23 cellular contexts compared by ENCODE assay signal in the genomic region with DNA sequence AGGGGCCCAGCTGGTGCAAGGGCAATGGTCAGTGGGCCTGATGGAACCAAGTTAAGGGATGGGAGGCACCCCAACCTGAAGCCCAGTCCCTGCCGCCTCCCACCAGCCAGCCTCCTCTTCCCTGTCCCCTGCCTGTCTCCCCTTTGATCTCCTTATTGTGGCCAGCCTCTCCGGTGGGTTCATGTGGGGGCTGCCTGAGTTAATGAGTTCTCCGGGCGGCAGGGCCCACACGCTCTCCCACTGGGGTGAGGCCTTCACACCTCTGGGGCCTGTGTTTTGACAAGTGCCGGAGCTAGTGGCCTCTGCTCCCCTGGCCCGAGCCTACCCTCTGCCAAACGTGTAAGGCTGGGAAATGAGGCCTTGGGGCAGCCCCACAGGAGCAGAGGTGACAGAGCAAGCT. TPM values are rescaled to one million over a fixed set of nuclear protein-coding genes. Genes with fewer than 3 reads are reported as not detected.
A peak's percentile ranks its signal among the peaks of the same experiment; 100 is the strongest.
DNase-seq lines count a peak whose midpoint lies in the region; ATAC-seq, FAIRE-seq and TF ChIP-seq lines count a peak whose summit lies in the region.
"Had no signal": no experiment of that assay in that cellular context is flagged by ENCODE, and none has a peak within 500 bp of the region (broad histone marks: within the 10 kb centered on the region; RNA-seq: fewer than 3 reads in every experiment).

No MANE protein-coding gene starts in this region.

- peak overlapping the region; percentile 63 for H3K27ac ChIP-seq in C4-2B
- H3K27ac ChIP-seq in K562 (ENCODE audit: extremely low read depth, low read depth, low read length): no peak overlapping the region
- no peak overlapping the region for H3K27ac ChIP-seq in mesendoderm (ENCODE audit: low read depth, low read length)
- H3K27ac ChIP-seq: BLaER1 had no signal

- H2BK120ac ChIP-seq in mesendoderm (ENCODE audit: low read depth, low read length): no peak overlapping the region

- POLR2A ChIA-PET in K562 (lab: Yijun Ruan, JAX): interaction anchor here (0.6 to 1.0 kb wide), 3 partner anchors 23 to 1144 kb away, joined by 3 to 5 read pairs (median 3); no protein-coding TSS in a partner anchor

- no peak overlapping the region for H3K23ac ChIP-seq in mesendoderm (ENCODE audit: low read length)

- ATAC-seq in K562 (no peak), omental fat pad (ENCODE audit: low FRiP score) (no peak), GM21786 (IDR thresholded peaks at IDR 0.05; ENCODE audit: unreplicated experiment) (no peak)
- ATAC-seq: PC-3 had no signal

- H3K4me3 ChIP-seq in K562 (no peak overlapping the region), mesendoderm (ENCODE audit: low read length) (no peak overlapping the region)
- H3K4me3 ChIP-seq: BLaER1, MG63 had no signal

- no peaks in the 10 kb centered on the region for H3K9me1 ChIP-seq in K562 (ENCODE audit: control insufficient read depth, insufficient read depth, low read length)

- H2BK15ac ChIP-seq in mesendoderm (replicated peaks; ENCODE audit: low read depth): no peak overlapping the region

- DNase-seq in K562 (ENCODE audit: extremely low read depth in 1 of 4, low spot score in 3 of 4) (no peak), mesendoderm (no peak), omental fat pad (ENCODE audit: low spot score) (no peak)
- DNase-seq: CD4-positive, alpha-beta T cell; H7; KG1; MG63; NCI-H1105 treated with DMSO at 0.1 percent for 48 hours; NCI-H146; NCI-H2029; NCI-H446; NCI-H524 treated with DMSO at 0.1 percent for 48 hours; NCI-H82; NK-92 treated with Interleukin-12 subunit alpha and Interleukin-12 subunit beta, amount 100 ng/mL, for 24 hours; PC-3; SK-N-SH had no signal

- H3K36me3 ChIP-seq in K562 (ENCODE audit: control insufficient read depth, insufficient read depth, low read length) (no peaks in the 10 kb centered on the region), mesendoderm (ENCODE audit: control insufficient read depth, insufficient read depth, low read length) (no peaks in the 10 kb centered on the region)
- H3K36me3 ChIP-seq: BLaER1, MG63 had no signal

- H3K18ac ChIP-seq in mesendoderm (ENCODE audit: low read length): no peak overlapping the region

- no peak for TF ChIP-seq CTCF in C4-2B (conservative IDR thresholded peaks at IDR 0.05)
- no peak for TF ChIP-seq CTCF in K562 (IDR thresholded peaks at IDR 0.05 in 2 of 3, conservative IDR thresholded peaks at IDR 0.05 in 1 of 3; ENCODE audit: insufficient read depth in 2 of 3, low read depth in 1 of 3, low read length in 3 of 3)
- TF ChIP-seq CTCF in omental fat pad (IDR thresholded peaks at IDR 0.05): no peak

- no peak for TF ChIP-seq POLR2A in K562 (conservative IDR thresholded peaks at IDR 0.05)

- intact Hi-C loops in K562 (cut with micrococcal nuclease): no loop called here

- H3K27me3 ChIP-seq in K562 (ENCODE audit: control insufficient read depth in 2 of 2, insufficient read depth in 2 of 2, low read length in 2 of 2): no peaks in the 10 kb centered on the region
- H3K27me3 ChIP-seq in mesendoderm (ENCODE audit: insufficient read depth, low read length, poor library complexity): no peaks in the 10 kb centered on the region
- H3K27me3 ChIP-seq: BLaER1, MG63 had no signal

- H3K56ac ChIP-seq in mesendoderm (ENCODE audit: low read length): peak overlapping the region; percentile 79

- H2BK5ac ChIP-seq in mesendoderm (ENCODE audit: low read length): peak overlapping the region; percentile 86

- H3K79me1 ChIP-seq in mesendoderm (ENCODE audit: low read length): no peaks in the 10 kb centered on the region

- H3K4me2 ChIP-seq in K562 (ENCODE audit: insufficient read depth, low read length) (no peak overlapping the region), mesendoderm (ENCODE audit: low read length) (no peak overlapping the region)
- H3K4me2 ChIP-seq: BLaER1, SK-N-SH had no signal

- no peak for TF ChIP-seq RAD21 in K562 (CRISPR knock-in tag; conservative IDR thresholded peaks at IDR 0.05 in 1 of 2, IDR thresholded peaks at IDR 0.05 in 1 of 2)

- no peak overlapping the region for H3K9ac ChIP-seq in K562 (ENCODE audit: insufficient read depth in 1 of 2, low read depth in 2 of 2, low read length in 2 of 2)
- peak overlapping the region; percentile 37 for H3K9ac ChIP-seq in mesendoderm (ENCODE audit: low read length)
- H3K9ac ChIP-seq: BLaER1, SK-N-SH had no signal

- H3K4me1 ChIP-seq in K562 (replicated peaks in 1 of 2; ENCODE audit: control insufficient read depth in 2 of 2, insufficient read depth in 2 of 2, low read length in 2 of 2) (peaks cover 13 to 26% of the 10 kb centered on the region in 2 experiments), mesendoderm (ENCODE audit: control insufficient read depth, low read depth, low read length) (peaks cover 14% of the 10 kb centered on the region)

- H2AFZ ChIP-seq in K562 (ENCODE audit: low read depth, low read length): 0 out of 2 replicates have a peak overlapping the region, but pooled peaks have one; percentile 8

- no peak overlapping the region for H4K5ac ChIP-seq in mesendoderm (ENCODE audit: low read length)

- no peaks in the 10 kb centered on the region for H3K79me2 ChIP-seq in K562 (ENCODE audit: control insufficient read depth, insufficient read depth, low read length)
- no peaks in the 10 kb centered on the region for H3K79me2 ChIP-seq in mesendoderm (ENCODE audit: control insufficient read depth, insufficient read depth, low read length)

- 82% methylated on average over 5 of the region's 8 CpGs for WGBS in K562 (ENCODE audit: insufficient coverage, low coverage, missing lambda C conversion rate)
- WGBS in mesendoderm (ENCODE audit: extremely low coverage, insufficient coverage, low lambda C conversion rate): no CpG with 5 or more reads among the region's 8 CpGs

- no peak overlapping the region for H2AK5ac ChIP-seq in mesendoderm (ENCODE audit: low read length)

- no peak for FAIRE-seq in K562 (lab: Jason Lieb, UNC)
- FAIRE-seq: A204.1, D721Med, GM19239, HTR-8/SVneo had no signal

- no TSS peak for BruUV-seq in K562 (replicated peaks; lab: Mats Ljungman, UMichigan)

- in situ Hi-C loops in K562 (cut with MboI): loop anchor here (5.0 to 10.0 kb wide), 2 partner anchors 119 to 337 kb away; no protein-coding TSS in a partner anchor

- no peak overlapping the region for H3K4ac ChIP-seq in mesendoderm (ENCODE audit: low read depth, low read length)

- no peaks in the 10 kb centered on the region; the same call in 1 of the 2 replicates for H4K20me1 ChIP-seq in K562 (replicated peaks; ENCODE audit: control insufficient read depth, insufficient read depth, low read length)
- H4K20me1 ChIP-seq: BLaER1 had no signal

- CTCF ChIA-PET in K562 (lab: Yijun Ruan, JAX; ENCODE audit: low intra/inter-chr PET ratio): no interaction called here

- TF ChIP-seq EP300 in K562 (IDR thresholded peaks at IDR 0.05; ENCODE audit: low read length): no peak

- H4K8ac ChIP-seq in mesendoderm (ENCODE audit: low read depth, low read length): no peak overlapping the region

- H3K9me3 ChIP-seq in K562 (replicated peaks; ENCODE audit: control insufficient read depth, insufficient read depth, low read depth, low read length): no peaks in the 10 kb centered on the region
- H3K9me3 ChIP-seq: BLaER1, MG63, SK-N-SH had no signal

RNA-seq across cellular contexts. Expression of gene MESP1, which starts 7.2 kb away (rescaled TPM):
- total RNA-seq in K562 (2011; cell fraction: chromatin; rRNA removed; ENCODE audit: low replicate concordance): 0.44 and 0.67 TPM in 2 replicates
- total RNA-seq in K562 (2011; cell fraction: nucleolus; rRNA removed): 1.0 and 1.2 TPM in 2 replicates
- total RNA-seq in K562 (2011; cell fraction: nucleoplasm; rRNA removed): 0.44 and 0.46 TPM in 2 replicates
- total RNA-seq in K562 (2014; rRNA removed) (0.36 and 1.0 TPM in 2 replicates), K562 (2014; rRNA removed; fragmentation: Illumina TruSeq; extraction: Trizol) (not detected in 2 replicates), K562 (2015; rRNA removed; fragmentation: Illumina TruSeq; extraction: Trizol) (0.14 and 0.49 TPM in 2 replicates), K562 (2021) (1.1 and 1.6 TPM in 2 replicates), omental fat pad (10 to 100 TPM in 1 of 4 donors, 1 to 10 TPM in 3; 4.0 to 16.2 (median 6.5) TPM)
- polyA plus RNA-seq in K562 (2011; rRNA removed) (0.14 and 0.29 TPM in 2 replicates), K562 (2014; fragmentation: Illumina TruSeq; extraction: Trizol) (not detected in 2 replicates), K562 (2014; fragmentation: Nextera tagmentation; extraction: Ambion mirVana) (not detected), K562 (2014; rRNA removed) (0.52 and 0.78 TPM in 2 replicates)
- 0.12 and 0.75 TPM in 2 replicates for polyA plus RNA-seq in K562 (2011; cell fraction: cytosol; rRNA removed)
- 0.11 and 0.44 TPM in 2 replicates for polyA plus RNA-seq in K562 (2011; cell fraction: nucleus; rRNA removed)
- 0.68 and 1.4 TPM in 2 replicates for polyA plus RNA-seq in K562 (2012)
- 0.07 and 0.15 TPM in 2 replicates for polyA minus RNA-seq in K562 (2011; rRNA and poly(A)+ RNA removed)
- 2.5 TPM in 1 of 2 replicates, not detected in the other for polyA minus RNA-seq in K562 (2011; cell fraction: cytosol; rRNA and poly(A)+ RNA removed)
- polyA minus RNA-seq in K562 (2011; cell fraction: nucleus; rRNA and poly(A)+ RNA removed): 0.33 and 0.54 TPM in 2 replicates
- 0.65 TPM for polyA plus RNA-seq in mesendoderm (2013, experiment 1 of 2)
- 0.43 TPM for polyA plus RNA-seq in mesendoderm (2013, experiment 2 of 2)

RNA-seq across cellular contexts. Expression of gene MESP2, which starts 17.8 kb away (rescaled TPM):
- total RNA-seq in K562 (2011; cell fraction: chromatin; rRNA removed; ENCODE audit: low replicate concordance): not detected in 2 replicates
- not detected in 2 replicates for total RNA-seq in K562 (2011; cell fraction: nucleolus; rRNA removed)
- total RNA-seq in K562 (2011; cell fraction: nucleoplasm; rRNA removed): not detected in 2 replicates
- 0.82 and 1.1 TPM in 2 replicates for total RNA-seq in K562 (2014; rRNA removed)
- 0.41 and 0.51 TPM in 2 replicates for total RNA-seq in K562 (2014; rRNA removed; fragmentation: Illumina TruSeq; extraction: Trizol)
- total RNA-seq in K562 (2015; rRNA removed; fragmentation: Illumina TruSeq; extraction: Trizol): 0.29 and 0.45 TPM in 2 replicates
- 0.47 and 0.66 TPM in 2 replicates for total RNA-seq in K562 (2021)
- 0.08 and 0.14 TPM in 2 replicates for polyA plus RNA-seq in K562 (2011; rRNA removed)
- 0.18 and 0.22 TPM in 2 replicates for polyA plus RNA-seq in K562 (2011; cell fraction: cytosol; rRNA removed)
- polyA plus RNA-seq in K562 (2011; cell fraction: nucleus; rRNA removed): 0.10 and 0.56 TPM in 2 replicates
- 0.39 and 0.48 TPM in 2 replicates for polyA plus RNA-seq in K562 (2012)
- 0.55 and 0.70 TPM in 2 replicates for polyA plus RNA-seq in K562 (2014; fragmentation: Illumina TruSeq; extraction: Trizol)
- polyA plus RNA-seq in K562 (2014; fragmentation: Nextera tagmentation; extraction: Ambion mirVana): under 1 TPM; 0.11 to 0.13 TPM
- 0.37 and 0.47 TPM in 2 replicates for polyA plus RNA-seq in K562 (2014; rRNA removed)
- polyA minus RNA-seq in K562 (2011; rRNA and poly(A)+ RNA removed): not detected in 2 replicates
- polyA minus RNA-seq in K562 (2011; cell fraction: cytosol; rRNA and poly(A)+ RNA removed): not detected in 2 replicates
- not detected in 2 replicates for polyA minus RNA-seq in K562 (2011; cell fraction: nucleus; rRNA and poly(A)+ RNA removed)
- polyA plus RNA-seq in mesendoderm (2013, experiment 1 of 2): 0.56 TPM
- 0.38 TPM for polyA plus RNA-seq in mesendoderm (2013, experiment 2 of 2)
- total RNA-seq in omental fat pad: under 1 TPM in 1 of 4 donors, not detected in 3; 0.48 TPM
- total RNA-seq: CD4-positive, alpha-beta T cell had no signal

RNA-seq across cellular contexts. Expression of gene ANPEP, which starts 56.4 kb away (rescaled TPM):
- 2.9 and 3.1 TPM in 2 replicates for total RNA-seq in K562 (2011; cell fraction: chromatin; rRNA removed; ENCODE audit: low replicate concordance)
- total RNA-seq in K562 (2011; cell fraction: nucleolus; rRNA removed): 1.2 and 1.8 TPM in 2 replicates
- total RNA-seq in K562 (2011; cell fraction: nucleoplasm; rRNA removed): 1.5 and 2.5 TPM in 2 replicates
- total RNA-seq in K562 (2014; rRNA removed): 1.0 and 1.8 TPM in 2 replicates
- total RNA-seq in K562 (2014; rRNA removed; fragmentation: Illumina TruSeq; extraction: Trizol): 1.1 and 1.3 TPM in 2 replicates
- total RNA-seq in K562 (2015; rRNA removed; fragmentation: Illumina TruSeq; extraction: Trizol): 2.5 and 2.6 TPM in 2 replicates
- 4.8 and 5.7 TPM in 2 replicates for total RNA-seq in K562 (2021)
- 0.43 and 2.0 TPM in 2 replicates for polyA plus RNA-seq in K562 (2011; rRNA removed)
- 0.63 and 1.5 TPM in 2 replicates for polyA plus RNA-seq in K562 (2011; cell fraction: cytosol; rRNA removed)
- polyA plus RNA-seq in K562 (2011; cell fraction: nucleus; rRNA removed): 3.6 and 6.0 TPM in 2 replicates
- 6.6 and 17.5 TPM in 2 replicates for polyA plus RNA-seq in K562 (2012)
- polyA plus RNA-seq in K562 (2014; fragmentation: Illumina TruSeq; extraction: Trizol): 4.0 and 4.2 TPM in 2 replicates
- under 1 TPM; 0.23 to 0.27 TPM for polyA plus RNA-seq in K562 (2014; fragmentation: Nextera tagmentation; extraction: Ambion mirVana)
- polyA plus RNA-seq in K562 (2014; rRNA removed): 4.7 and 8.9 TPM in 2 replicates
- 0.30 and 0.67 TPM in 2 replicates for polyA minus RNA-seq in K562 (2011; rRNA and poly(A)+ RNA removed)
- 0.95 and 3.6 TPM in 2 replicates for polyA minus RNA-seq in K562 (2011; cell fraction: cytosol; rRNA and poly(A)+ RNA removed)
- 0.67 and 0.78 TPM in 2 replicates for polyA minus RNA-seq in K562 (2011; cell fraction: nucleus; rRNA and poly(A)+ RNA removed)
- 0.60 TPM for polyA plus RNA-seq in mesendoderm (2013, experiment 1 of 2)
- polyA plus RNA-seq in mesendoderm (2013, experiment 2 of 2): 0.55 TPM
- total RNA-seq in omental fat pad: 100 to 1,000 TPM in 1 of 4 donors, 10 to 100 TPM in 3; 33.6 to 107 (median 71.9) TPM

Comparison
In these comparisons a context has a peak if more than half of its experiments do, and no peak if none do; other contexts are left out.
1. RNA of gene ANPEP, which starts 56.4 kb away (total RNA-seq): 33.6 to 107 TPM in omental fat pad; 1.0 to 5.7 TPM in K562; every median in the first group is over 4 times any median in the second.